Comparison of ENCODE assay signal across 8 cellular contexts in the genomic region with DNA sequence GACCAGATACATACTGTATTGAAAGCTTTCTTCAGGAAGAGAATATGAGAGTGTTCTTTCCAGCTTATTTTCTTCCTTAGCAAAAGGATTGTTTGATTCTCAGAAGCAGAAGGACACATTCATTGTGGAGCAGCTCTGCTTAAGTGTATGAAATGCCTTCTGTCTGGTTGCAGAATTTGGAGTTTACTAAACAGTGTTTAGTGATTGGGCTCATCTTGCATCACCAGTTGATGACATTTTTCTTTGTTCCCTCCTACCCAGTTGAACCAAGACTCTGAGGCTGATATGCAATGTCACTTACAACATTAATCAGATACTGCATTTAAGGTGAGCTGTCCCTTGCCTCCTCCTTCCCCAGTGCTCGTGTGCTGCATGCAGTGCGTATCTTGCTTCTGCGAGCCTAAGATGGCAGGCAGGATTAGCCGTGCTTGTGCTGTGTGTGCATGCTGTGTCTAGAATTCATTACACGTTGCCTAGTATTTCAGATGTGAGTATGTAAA. TPM values are rescaled to one million over a fixed set of nuclear protein-coding genes. Genes with fewer than 3 reads are reported as not detected.
DNase-seq lines count a peak whose midpoint lies in the region; ATAC-seq and TF ChIP-seq lines count a peak whose summit lies in the region.

No MANE protein-coding gene starts in this region.

- POLR2A ChIA-PET in PC-9 (lab: Charles Lee; ENCODE audit: unreplicated experiment) = no interaction called here

- H3K9me2 ChIP-seq in MM.1S (replicated peaks; ENCODE audit: insufficient read depth, low read length) = no peaks in the 10 kb centered on the region
- H3K9me2 ChIP-seq in PC-9 (ENCODE audit: insufficient read depth) = 0 out of 2 replicates have a peak, but pooled peaks cover 4% of the 10 kb centered on the region

- H3K79me2 ChIP-seq in MM.1S (ENCODE audit: low read length) = peaks cover 96% of the 10 kb centered on the region
- H3K79me2 ChIP-seq in PC-9 (ENCODE audit: low read depth) = no peaks in the 10 kb centered on the region

- H3F3A ChIP-seq in MM.1S (ENCODE audit: insufficient read depth, low read length) (peaks cover 96% of the 10 kb centered on the region), PC-9 (ENCODE audit: insufficient read depth, low read depth) (no peaks in the 10 kb centered on the region)

- peak overlapping the region; percentile 67 for H3K4me3 ChIP-seq in MM.1S (ENCODE audit: low read length)
- H3K4me3 ChIP-seq in PC-9 = no peak overlapping the region

- peak overlapping the region; percentile 100 for H3K9ac ChIP-seq in MM.1S (ENCODE audit: low read length)

- H3K27ac ChIP-seq in MM.1S (ENCODE audit: low read length) = peak overlapping the region; percentile 100
- H3K27ac ChIP-seq in PC-9 = no peak overlapping the region

- H3K27me3 ChIP-seq in MM.1S (replicated peaks; ENCODE audit: insufficient read depth, low read length) (no peaks in the 10 kb centered on the region), PC-9 (ENCODE audit: insufficient read depth, low read depth) (no peaks in the 10 kb centered on the region)

- TF ChIP-seq CTCF in MM.1S (IDR thresholded peaks at IDR 0.05; ENCODE audit: low read length) = no peak
- TF ChIP-seq CTCF in PC-9 (conservative IDR thresholded peaks at IDR 0.05) = no peak

- peak overlapping the region; percentile 90 for H3K4me2 ChIP-seq in MM.1S (ENCODE audit: low read depth, low read length)
- no peak overlapping the region for H3K4me2 ChIP-seq in PC-9

- H3K9me3 ChIP-seq in MM.1S (replicated peaks; ENCODE audit: insufficient read depth, low read length) (no peaks in the 10 kb centered on the region), PC-9 (ENCODE audit: insufficient read depth, low read depth) (no peaks in the 10 kb centered on the region)

- peaks cover 41% of the 10 kb centered on the region for H3K4me1 ChIP-seq in MM.1S (ENCODE audit: low read length)
- no peaks in the 10 kb centered on the region for H3K4me1 ChIP-seq in PC-9 (replicated peaks; ENCODE audit: insufficient read depth)

- intact Hi-C loops in posterior cingulate gyrus (cut with DNase I) (no loop called here), PC-9 (cut with micrococcal nuclease; ENCODE audit: unreplicated experiment) (no loop called here)

- no peaks in the 10 kb centered on the region for H4K20me1 ChIP-seq in MM.1S (ENCODE audit: insufficient read depth, low read length)
- no peaks in the 10 kb centered on the region for H4K20me1 ChIP-seq in PC-9 (ENCODE audit: insufficient read depth)

- peak; percentile 81 for DNase-seq in MM.1S
- DNase-seq in cerebellar cortex (ENCODE audit: low spot score) = peak; percentile 87
- DNase-seq in posterior cingulate gyrus = peak; percentile 33 to 93 (median 56)
- DNase-seq in PC-9 = no peak
- DNase-seq in NCI-H510A (lab: John Stamatoyannopoulos, UW) = no peak
- no peak for DNase-seq in amniotic stem cell (lab: John Stamatoyannopoulos, UW)
- no peak for DNase-seq in GOT3 (lab: John Stamatoyannopoulos, UW)

- BruUV-seq in PC-9 (replicated peaks; lab: Mats Ljungman, UMichigan) = no TSS peak

- CTCF ChIA-PET in PC-9 (lab: Charles Lee) = interaction anchor here (0.6 kb wide), 1 partner anchor 49 kb away, joined by 3 read pairs; no protein-coding TSS in a partner anchor

- ATAC-seq in GM18858 (IDR thresholded peaks at IDR 0.05; ENCODE audit: unreplicated experiment) = peak; percentile 25

- H3K36me3 ChIP-seq in MM.1S (replicated peaks; ENCODE audit: insufficient read depth, low read length) (no peaks in the 10 kb centered on the region; the same call in 1 of the 2 replicates), PC-9 (ENCODE audit: low read depth) (no peaks in the 10 kb centered on the region)

- no peak overlapping the region for H2AFZ ChIP-seq in MM.1S (ENCODE audit: low read length)
- no peak overlapping the region for H2AFZ ChIP-seq in PC-9

RNA-seq across cellular contexts. Expression of gene ZBTB38, which starts 18.4 kb away (rescaled TPM):
- total RNA-seq in PC-9 (2021) = 18.5 and 21.8 TPM in 2 replicates

Comparison
In these comparisons a context has a peak if more than half of its experiments do, and no peak if none do; other contexts are left out.
1. DNase-seq: peak in MM.1S (single experiment), cerebellar cortex (single experiment) and posterior cingulate gyrus (10 of 10); none in PC-9 (0 of 2), NCI-H510A (single experiment), amniotic stem cell (single experiment) and GOT3 (single experiment).